Comparison of ENCODE assay signal across 11 cellular contexts in the genomic region with DNA sequence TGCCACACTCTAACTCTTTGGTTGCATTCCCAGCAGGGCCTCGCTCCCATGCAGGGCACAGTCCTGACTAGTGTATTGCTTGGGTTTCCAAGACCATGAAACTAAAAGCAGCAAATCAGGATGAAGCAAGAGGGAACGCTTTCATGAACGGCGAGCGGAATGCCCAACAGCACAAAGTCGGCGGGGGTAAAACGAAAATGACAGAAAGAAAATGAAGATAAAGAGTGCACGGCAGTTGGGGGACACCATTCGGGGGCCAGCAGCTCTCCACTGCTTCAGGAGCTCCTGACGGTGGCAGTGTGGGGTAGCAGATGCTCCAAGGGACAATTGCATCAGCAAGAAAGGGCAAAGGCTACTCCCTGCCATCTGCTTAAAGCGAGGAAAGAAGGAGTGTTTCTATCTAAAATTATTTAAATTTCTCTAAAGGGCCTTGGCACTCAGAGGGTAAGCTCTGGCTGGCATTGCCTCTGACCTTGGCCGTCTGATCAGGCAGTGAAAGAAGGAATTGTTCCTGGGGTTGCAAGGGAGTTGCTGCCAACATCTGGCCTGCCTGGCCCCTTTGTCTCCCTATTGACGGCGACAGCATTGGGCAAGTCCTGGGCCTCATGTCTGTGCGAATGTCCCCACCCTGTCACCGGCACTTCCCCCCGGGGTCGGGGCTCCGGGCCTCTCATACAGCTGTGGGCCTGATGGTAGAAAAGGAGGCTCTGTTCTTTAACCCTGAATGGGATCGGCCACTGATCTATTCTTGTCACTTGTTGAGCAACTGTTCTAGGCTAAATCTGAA.
A peak's percentile ranks its signal among the peaks of the same experiment; 100 is the strongest.
DNase-seq lines count a peak whose midpoint lies in the region; ATAC-seq and TF ChIP-seq lines count a peak whose summit lies in the region.
"Had no signal": no experiment of that assay in that cellular context is flagged by ENCODE, and none has a peak within 500 bp of the region (broad histone marks: within the 10 kb centered on the region; RNA-seq: fewer than 3 reads in every experiment).

No MANE protein-coding gene starts in this region.

- TF ChIP-seq CTCF in GM23338 (conservative IDR thresholded peaks at IDR 0.05; ENCODE audit: low read depth in 2 of 2) (peak; percentile 25 to 58; a peak in 3 of 4 replicates), left ventricle myocardium inferior (IDR thresholded peaks at IDR 0.05; ENCODE audit: borderline replicate concordance) (peak; percentile 43)

- no peaks in the 10 kb centered on the region for H3K9me2 ChIP-seq in GM23338 (ENCODE audit: insufficient read depth)

- peaks cover 15% of the 10 kb centered on the region for H4K20me1 ChIP-seq in GM23338 (replicated peaks; ENCODE audit: insufficient read depth)

- peaks cover 26% of the 10 kb centered on the region for H3K4me1 Mint-ChIP-seq in GM23338
- no peaks in the 10 kb centered on the region for H3K4me1 Mint-ChIP-seq in activated naive CD8-positive, alpha-beta T cell treated with anti-CD3 and anti-CD28 coated beads, Interleukin-2, amount 50 U/mL, for 24 hours

- H2AFZ ChIP-seq in GM23338, result no peak overlapping the region

- H3K79me2 ChIP-seq in GM23338 (replicated peaks; ENCODE audit: insufficient read depth), result peaks cover 60% of the 10 kb centered on the region

- H3K27ac Mint-ChIP-seq in GM23338, result peak overlapping the region; percentile 87
- no peak overlapping the region for H3K27ac Mint-ChIP-seq in activated naive CD8-positive, alpha-beta T cell treated with anti-CD3 and anti-CD28 coated beads, Interleukin-2, amount 50 U/mL, for 24 hours

- peaks cover 6% of the 10 kb centered on the region; the same call in 1 of the 2 replicates for H3K4me1 ChIP-seq in GM23338 (ENCODE audit: insufficient read depth)
- H3K4me1 ChIP-seq in left ventricle myocardium inferior, result peaks cover 19% of the 10 kb centered on the region

- no peaks in the 10 kb centered on the region; the same call in 2 of the 3 replicates for H3K36me3 Mint-ChIP-seq in GM23338 (ENCODE audit: low read depth)
- no peaks in the 10 kb centered on the region for H3K36me3 Mint-ChIP-seq in activated naive CD8-positive, alpha-beta T cell treated with anti-CD3 and anti-CD28 coated beads, Interleukin-2, amount 50 U/mL, for 24 hours (ENCODE audit: low read depth)

- H3K27ac ChIP-seq in GM23338 (ENCODE audit: low read depth), result 0 out of 2 replicates have a peak overlapping the region, but pooled peaks have one; percentile 52
- H3K27ac ChIP-seq in left ventricle myocardium inferior (replicated peaks), result peak overlapping the region; percentile 27

- no peak overlapping the region for H3K4me3 Mint-ChIP-seq in GM23338
- H3K4me3 Mint-ChIP-seq in activated naive CD8-positive, alpha-beta T cell treated with anti-CD3 and anti-CD28 coated beads, Interleukin-2, amount 50 U/mL, for 24 hours, result no peak overlapping the region

- H3F3A ChIP-seq in GM23338 (replicated peaks; ENCODE audit: low read depth), result 0 out of 2 replicates have a peak, but pooled peaks cover 2% of the 10 kb centered on the region

- no peaks in the 10 kb centered on the region; the same call in 2 of the 3 replicates for H3K9me3 Mint-ChIP-seq in GM23338
- no peaks in the 10 kb centered on the region for H3K9me3 Mint-ChIP-seq in activated naive CD8-positive, alpha-beta T cell treated with anti-CD3 and anti-CD28 coated beads, Interleukin-2, amount 50 U/mL, for 24 hours
- H3K9me3 Mint-ChIP-seq: naive B cell had no signal

- H3K4me3 ChIP-seq in GM23338, result no peak overlapping the region
- no peak overlapping the region for H3K4me3 ChIP-seq in left ventricle myocardium inferior

- DNase-seq in GM23338 (ENCODE audit: low spot score), result no peak
- peak in 47 of 58 donors; percentile 10 to 86 (median 60) for DNase-seq in anterior cingulate cortex (lab: John Stamatoyannopoulos, UW)
- DNase-seq in left ventricle myocardium inferior, result no peak
- peak; percentile 81 for DNase-seq in putamen (ENCODE audit: low spot score)
- no peak for DNase-seq in activated naive CD8-positive, alpha-beta T cell treated with anti-CD3 and anti-CD28 coated beads, Interleukin-2, amount 50 U/mL, for 24 hours
- DNase-seq in activated CD4-positive, alpha-beta T cell treated with anti-CD3 and anti-CD28 coated beads for 48 hours, result no peak
- no peak for DNase-seq in activated T-cell treated with anti-CD3 and anti-CD28 coated beads, Interleukin-2, amount 50 U/mL, for 1 hour
- DNase-seq: activated CD4-positive, alpha-beta T cell treated with anti-CD3 and anti-CD28 coated beads for 1 hour; naive B cell; NCI-H748 treated with DMSO at 0.1 percent for 48 hours had no signal

- ATAC-seq in GM23338 (peak; percentile 58), HG03342 (IDR thresholded peaks at IDR 0.05; ENCODE audit: unreplicated experiment) (no peak)
- no peak for ATAC-seq in activated naive CD8-positive, alpha-beta T cell treated with anti-CD3 and anti-CD28 coated beads, Interleukin-2, amount 50 U/mL, for 24 hours

- no peaks in the 10 kb centered on the region for H3K9me3 ChIP-seq in left ventricle myocardium inferior (replicated peaks)

- H3K36me3 ChIP-seq in GM23338 (ENCODE audit: insufficient read depth), result no peaks in the 10 kb centered on the region
- H3K36me3 ChIP-seq in left ventricle myocardium inferior, result no peaks in the 10 kb centered on the region

- intact Hi-C loops in left ventricle myocardium inferior (cut with micrococcal nuclease), result no loop called here

- H3K27me3 ChIP-seq in GM23338 (ENCODE audit: insufficient read depth) (no peaks in the 10 kb centered on the region), left ventricle myocardium inferior (ENCODE audit: low read depth) (no peaks in the 10 kb centered on the region)

- no peak overlapping the region for H3K4me2 ChIP-seq in GM23338

- peaks cover 2% of the 10 kb centered on the region for H3K27me3 Mint-ChIP-seq in GM23338 (ENCODE audit: insufficient read depth, low read depth, poor library complexity)
- H3K27me3 Mint-ChIP-seq in activated naive CD8-positive, alpha-beta T cell treated with anti-CD3 and anti-CD28 coated beads, Interleukin-2, amount 50 U/mL, for 24 hours, result no peaks in the 10 kb centered on the region
- H3K27me3 Mint-ChIP-seq: naive B cell had no signal

TF ChIP-seq in GM23338, 12 proteins besides CTCF, POLR2A, EP300 and RAD21 (continues in another document):
- no peak for TF ChIP-seq EZH2phosphoT487 (IDR thresholded peaks at IDR 0.05; ENCODE audit: unreplicated experiment)
- TF ChIP-seq POLR2AphosphoS5 (IDR thresholded peaks at IDR 0.05; ENCODE audit: low read depth), result no peak
- TF ChIP-seq ZNF462 (CRISPR knock-in tag; IDR thresholded peaks at IDR 0.05), result no peak
- TF ChIP-seq EZH2 (IDR thresholded peaks at IDR 0.05; ENCODE audit: low read depth, unreplicated experiment), result no peak
- TF ChIP-seq CREB1 (CRISPR knock-in tag; IDR thresholded peaks at IDR 0.05; ENCODE audit: low read depth), result no peak

Comparison
In these comparisons a context has a peak if more than half of its experiments do, and no peak if none do; other contexts are left out.
1. DNase-seq: peak in anterior cingulate cortex (47 of 58) and putamen (single experiment); none in GM23338 (single experiment), left ventricle myocardium inferior (single experiment), activated naive CD8-positive, alpha-beta T cell treated with anti-CD3 and anti-CD28 coated beads, Interleukin-2, amount 50 U/mL, for 24 hours (single experiment), activated CD4-positive, alpha-beta T cell treated with anti-CD3 and anti-CD28 coated beads for 48 hours (single experiment) and activated T-cell treated with anti-CD3 and anti-CD28 coated beads, Interleukin-2, amount 50 U/mL, for 1 hour (single experiment).